7 cellular contexts compared by ENCODE assay signal in the genomic region with DNA sequence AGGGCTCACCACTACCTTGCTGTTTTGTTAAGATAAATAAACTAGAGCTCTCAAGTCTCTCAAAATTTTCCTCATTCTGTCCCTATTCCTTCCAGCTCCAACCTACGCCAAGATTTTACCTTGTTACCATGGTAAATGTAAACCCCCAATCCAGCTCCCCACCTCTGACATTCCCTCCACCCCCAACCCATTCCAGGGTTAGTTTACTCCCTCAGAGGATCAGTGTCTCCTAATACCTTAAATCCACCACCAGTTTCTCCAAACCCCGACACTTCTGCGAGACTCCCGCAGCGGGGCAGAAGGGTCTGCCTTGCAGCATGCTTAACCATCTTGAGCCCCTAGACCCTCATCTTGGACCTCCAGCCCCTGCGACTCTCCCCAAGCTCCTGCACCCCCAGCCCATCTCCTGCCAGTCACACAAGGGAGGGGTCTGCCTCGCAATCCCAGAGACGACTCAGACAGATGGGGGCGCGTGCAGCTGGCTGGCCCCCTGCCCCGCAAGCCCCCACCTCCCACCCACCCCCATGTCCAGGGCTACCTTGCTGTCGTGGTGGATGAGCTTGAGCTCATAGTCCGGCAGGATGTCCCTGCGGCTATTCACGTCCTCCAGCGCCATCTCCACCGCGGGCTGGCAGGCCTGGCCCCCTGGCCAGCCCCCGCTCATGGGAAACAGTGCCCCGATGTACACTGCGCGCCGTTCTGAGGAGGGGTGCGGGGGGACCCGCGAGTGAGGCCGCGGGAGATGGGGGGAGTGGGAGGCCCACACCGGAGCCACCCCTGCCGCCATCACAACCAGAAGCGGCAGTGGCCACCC. TPM values are rescaled to one million over a fixed set of nuclear protein-coding genes. Genes with fewer than 3 reads are reported as not detected.
DNase-seq lines count a peak whose midpoint lies in the region; ATAC-seq, FAIRE-seq and TF ChIP-seq lines count a peak whose summit lies in the region.

No MANE protein-coding gene starts in this region.

- H3K36me3 Mint-ChIP-seq in Caco-2 (ENCODE audit: insufficient read depth, unreplicated experiment), result no peaks in the 10 kb centered on the region

- peak; percentile 19 for ATAC-seq in stimulated activated naive CD8-positive, alpha-beta T cell treated with anti-CD3 and anti-CD28 coated beads, Interleukin-15, amount 100 ng/mL, for 72 hours
- ATAC-seq in HG03196 (IDR thresholded peaks at IDR 0.05; ENCODE audit: unreplicated experiment), result no peak

- H3K4me1 ChIP-seq in iPS-18a (ENCODE audit: control insufficient read depth, low read depth, low read length) (peaks cover 65% of the 10 kb centered on the region), Caco-2 (0 out of 2 replicates have a peak, but pooled peaks cover 5% of the 10 kb centered on the region)

- intact Hi-C loops in Caco-2 (cut with micrococcal nuclease; ENCODE audit: unreplicated experiment), result no loop called here

- H3K4me3 ChIP-seq in iPS-18a (ENCODE audit: low read length) (peak overlapping the region; percentile 58), Caco-2 (ENCODE audit: low read depth, low read length) (no peak overlapping the region)

- DNase-seq in HTR-8/SVneo (ENCODE audit: insufficient read length, low spot score), result no peak
- no peak for DNase-seq in stimulated activated naive CD8-positive, alpha-beta T cell treated with anti-CD3 and anti-CD28 coated beads, Interleukin-15, amount 100 ng/mL, for 72 hours
- no peak for DNase-seq in KBM-7
- no peak for DNase-seq in Caco-2

- no peaks in the 10 kb centered on the region for H3K9me3 Mint-ChIP-seq in stimulated activated naive CD8-positive, alpha-beta T cell treated with anti-CD3 and anti-CD28 coated beads, Interleukin-15, amount 100 ng/mL, for 72 hours
- H3K9me3 Mint-ChIP-seq in Caco-2 (ENCODE audit: unreplicated experiment), result no peaks in the 10 kb centered on the region

- H3K4me1 Mint-ChIP-seq in stimulated activated naive CD8-positive, alpha-beta T cell treated with anti-CD3 and anti-CD28 coated beads, Interleukin-15, amount 100 ng/mL, for 72 hours, result peaks cover 39% of the 10 kb centered on the region
- H3K4me1 Mint-ChIP-seq in Caco-2 (ENCODE audit: low read depth, unreplicated experiment), result peaks cover 6% of the 10 kb centered on the region

- TF ChIP-seq CTCF in Caco-2 (IDR thresholded peaks at IDR 0.05; ENCODE audit: insufficient read depth in 1 of 2, low read depth in 1 of 2, low read length in 1 of 2, severe bottlenecking in 1 of 2, unreplicated experiment in 1 of 2), result no peak

- FAIRE-seq in HTR-8/SVneo (lab: Jason Lieb, UNC), result peak; percentile 77

- peaks cover 17% of the 10 kb centered on the region for H3K36me3 ChIP-seq in iPS-18a (ENCODE audit: control insufficient read depth, low read depth, low read length)
- H3K36me3 ChIP-seq in Caco-2 (ENCODE audit: control insufficient read depth, insufficient read depth, low read length), result no peaks in the 10 kb centered on the region

- H3K4me3 Mint-ChIP-seq in stimulated activated naive CD8-positive, alpha-beta T cell treated with anti-CD3 and anti-CD28 coated beads, Interleukin-15, amount 100 ng/mL, for 72 hours, result peak overlapping the region; percentile 55 to 90
- H3K4me3 Mint-ChIP-seq in Caco-2 (ENCODE audit: unreplicated experiment), result no peak overlapping the region

- H3K27me3 Mint-ChIP-seq in stimulated activated naive CD8-positive, alpha-beta T cell treated with anti-CD3 and anti-CD28 coated beads, Interleukin-15, amount 100 ng/mL, for 72 hours, result peaks cover 21% of the 10 kb centered on the region
- H3K27me3 Mint-ChIP-seq in Caco-2 (ENCODE audit: insufficient read depth, unreplicated experiment), result peaks cover 42% of the 10 kb centered on the region

- CTCF ChIA-PET in Caco-2 (lab: Charles Lee), result no interaction called here

- BruUV-seq in Caco-2 (replicated peaks; lab: Mats Ljungman, UMichigan), result no TSS peak

- H3K27me3 ChIP-seq in iPS-18a (ENCODE audit: control insufficient read depth, insufficient read depth, low read length) (no peaks in the 10 kb centered on the region), Caco-2 (replicated peaks; ENCODE audit: control insufficient read depth, insufficient read depth, low read length) (no peaks in the 10 kb centered on the region)

- H3K9me3 ChIP-seq in iPS-18a (ENCODE audit: control insufficient read depth, low read depth, low read length), result no peaks in the 10 kb centered on the region
- H3K9me3 ChIP-seq in Caco-2, result no peaks in the 10 kb centered on the region

- H3K27ac ChIP-seq in angular gyrus (ENCODE audit: low read depth, low read length) (peak overlapping the region; percentile 87), iPS-18a (ENCODE audit: low read length) (no peak overlapping the region)

- in situ Hi-C loops in KBM-7 (cut with MboI; ENCODE audit: low pct_unique_long_range_greater_than_20kb, low sequenced_read_pairs), result no loop called here

- POLR2A ChIA-PET in Caco-2 (lab: Charles Lee), result no interaction called here

- H3K27ac Mint-ChIP-seq in stimulated activated naive CD8-positive, alpha-beta T cell treated with anti-CD3 and anti-CD28 coated beads, Interleukin-15, amount 100 ng/mL, for 72 hours, result no peak overlapping the region
- H3K27ac Mint-ChIP-seq in Caco-2 (ENCODE audit: unreplicated experiment), result no peak overlapping the region

- peak overlapping the region; percentile 57 for H3K9ac ChIP-seq in iPS-18a (ENCODE audit: low read length)

RNA-seq across cellular contexts. Expression of gene GABBR1, which starts 5.8 kb away (rescaled TPM):
- total RNA-seq in Caco-2 (2022), result 3.3 and 4.1 TPM in 2 replicates

RNA-seq across cellular contexts. Expression of gene MOG, which starts 29.7 kb away (rescaled TPM):
- not detected in 2 replicates for total RNA-seq in Caco-2 (2022)

RNA-seq across cellular contexts. Expression of gene OR2H2, which starts 42.2 kb away (rescaled TPM):
- total RNA-seq in Caco-2 (2022), result not detected in 2 replicates

RNA-seq across cellular contexts. Expression of gene ZFP57, which starts 53.8 kb away (rescaled TPM):
- not detected in 2 replicates for total RNA-seq in Caco-2 (2022)
